25 cellular contexts compared by ENCODE assay signal in the genomic region with DNA sequence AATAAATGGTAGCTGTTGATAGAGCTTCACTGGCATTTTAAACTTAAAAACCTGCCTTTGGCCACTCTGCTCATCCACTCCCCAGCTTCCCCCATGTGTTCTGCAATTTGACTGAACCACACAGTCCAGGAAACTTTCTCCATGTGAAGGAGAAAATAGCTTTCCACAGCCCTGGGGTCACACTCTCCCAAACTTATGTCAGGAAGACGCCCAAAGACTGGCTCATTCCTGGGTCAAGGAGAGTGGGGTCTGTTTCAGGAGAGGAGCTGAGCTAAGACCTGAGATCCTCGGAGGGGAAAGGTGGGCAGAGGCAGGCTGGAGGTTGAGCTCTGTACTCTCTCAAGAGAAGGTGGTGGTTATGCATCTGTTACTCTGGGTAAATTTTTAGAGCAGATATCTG. TPM values are rescaled to one million over a fixed set of nuclear protein-coding genes. Genes with fewer than 3 reads are reported as not detected.
A peak's percentile ranks its signal among the peaks of the same experiment; 100 is the strongest.
DNase-seq lines count a peak whose midpoint lies in the region; ATAC-seq and TF ChIP-seq lines count a peak whose summit lies in the region.
"Had no signal": no experiment of that assay in that cellular context is flagged by ENCODE, and none has a peak within 500 bp of the region (broad histone marks: within the 10 kb centered on the region; RNA-seq: fewer than 3 reads in every experiment).

No MANE protein-coding gene starts in this region.

- TF ChIP-seq POLR2A in upper lobe of left lung (IDR thresholded peaks at IDR 0.05) (no peak), GM18505 (IDR thresholded peaks at IDR 0.05; ENCODE audit: borderline replicate concordance, extremely low read depth, insufficient read depth, insufficient read length) (no peak)

- H3K4me3 ChIP-seq in muscle layer of duodenum (ENCODE audit: low read depth in 1 of 2, low read length in 2 of 2) (no peak overlapping the region), upper lobe of left lung (no peak overlapping the region), neural progenitor cell (no peak overlapping the region)
- H3K4me3 ChIP-seq: BLaER1 treated with 17β-estradiol and CSF1 and Interleukin-3, amounts not matched to agents 10 nM and 100 nM; GM12878; SJSA1; smooth muscle cell; transverse colon had no signal

- no peak overlapping the region for H2AFZ ChIP-seq in neural progenitor cell (replicated peaks)

- H3F3A ChIP-seq in neural progenitor cell (ENCODE audit: low read depth) = no peaks in the 10 kb centered on the region

- H3K4me2 ChIP-seq in neural progenitor cell = no peak overlapping the region
- H3K4me2 ChIP-seq: smooth muscle cell had no signal

- no peaks in the 10 kb centered on the region for H3K9me3 ChIP-seq in T-helper 17 cell (ENCODE audit: control insufficient read depth, low read length, poor library complexity, severe bottlenecking)
- H3K9me3 ChIP-seq in muscle layer of duodenum (ENCODE audit: control insufficient read depth in 1 of 2, low read length in 2 of 2) = no peaks in the 10 kb centered on the region
- no peaks in the 10 kb centered on the region for H3K9me3 ChIP-seq in upper lobe of left lung
- no peaks in the 10 kb centered on the region for H3K9me3 ChIP-seq in neural progenitor cell (ENCODE audit: low read depth)
- H3K9me3 ChIP-seq: BLaER1 treated with 17β-estradiol and CSF1 and Interleukin-3, amounts not matched to agents 10 nM and 100 nM; SJSA1; transverse colon had no signal

- H3K9ac ChIP-seq in neural progenitor cell = no peak overlapping the region
- H3K9ac ChIP-seq: BLaER1 treated with 17β-estradiol and CSF1 and Interleukin-3, amounts not matched to agents 10 nM and 100 nM had no signal

- peaks cover 63% of the 10 kb centered on the region for H3K4me1 Mint-ChIP-seq in activated naive CD8-positive, alpha-beta T cell (ENCODE audit: low read depth)
- H3K4me1 Mint-ChIP-seq in activated naive CD8-positive, alpha-beta T cell treated with anti-CD3 and anti-CD28 coated beads, Interleukin-2, amount 50 U/mL, for 24 hours = peaks cover 35% of the 10 kb centered on the region
- H3K4me1 Mint-ChIP-seq in T-helper 17 cell (peaks cover 42% of the 10 kb centered on the region), neural progenitor cell (peaks cover 3% of the 10 kb centered on the region)

- peaks cover 4% of the 10 kb centered on the region for H3K36me3 Mint-ChIP-seq in activated naive CD8-positive, alpha-beta T cell
- peaks cover 3% of the 10 kb centered on the region for H3K36me3 Mint-ChIP-seq in activated naive CD8-positive, alpha-beta T cell treated with anti-CD3 and anti-CD28 coated beads, Interleukin-2, amount 50 U/mL, for 24 hours (ENCODE audit: low read depth)
- peaks cover 3% of the 10 kb centered on the region for H3K36me3 Mint-ChIP-seq in T-helper 17 cell (ENCODE audit: low read depth)
- peaks cover 7% of the 10 kb centered on the region for H3K36me3 Mint-ChIP-seq in neural progenitor cell

- H3K9me3 Mint-ChIP-seq in activated naive CD8-positive, alpha-beta T cell (ENCODE audit: low read depth) = no peaks in the 10 kb centered on the region
- no peaks in the 10 kb centered on the region for H3K9me3 Mint-ChIP-seq in activated naive CD8-positive, alpha-beta T cell treated with anti-CD3 and anti-CD28 coated beads, Interleukin-2, amount 50 U/mL, for 24 hours
- H3K9me3 Mint-ChIP-seq in neural progenitor cell = no peaks in the 10 kb centered on the region
- H3K9me3 Mint-ChIP-seq: activated B cell treated with CpG ODN at 0.5 μM for 24 hours; activated CD4-positive, alpha-beta memory T cell treated with anti-CD3 and anti-CD28 coated beads, Interleukin-2, amount 10 ng/mL, durations not matched to agents 7 days and 5 days; activated naive CD4-positive, alpha-beta T cell treated with anti-CD3 and anti-CD28 coated beads for 36 hours; mesothelial cell of epicardium; stimulated activated naive CD8-positive, alpha-beta T cell treated with anti-CD3 and anti-CD28 coated beads, Interleukin-15, Interleukin-2, amounts not matched to agents 100 ng/mL and 50 ng/mL, for 24 hours; T-helper 2 cell treated with Interferon-gamma antibody and Interleukin-4, amounts not matched to agents 5 μg/mL and 100 μg/mL, for 36 hours had no signal

- H3K79me2 ChIP-seq in neural progenitor cell (ENCODE audit: low read depth) = no peaks in the 10 kb centered on the region

- 83 to 94% methylated on average over 2 of the region's 2 CpGs for WGBS in upper lobe of left lung, 2 donors

- no peak overlapping the region for H3K4me3 Mint-ChIP-seq in activated naive CD8-positive, alpha-beta T cell
- no peak overlapping the region for H3K4me3 Mint-ChIP-seq in activated naive CD8-positive, alpha-beta T cell treated with anti-CD3 and anti-CD28 coated beads, Interleukin-2, amount 50 U/mL, for 24 hours
- no peak overlapping the region for H3K4me3 Mint-ChIP-seq in T-helper 17 cell
- no peak overlapping the region for H3K4me3 Mint-ChIP-seq in neural progenitor cell
- H3K4me3 Mint-ChIP-seq: activated CD4-positive, alpha-beta memory T cell treated with anti-CD3 and anti-CD28 coated beads, Interleukin-2, amount 10 ng/mL, durations not matched to agents 7 days and 5 days; activated naive CD4-positive, alpha-beta T cell treated with anti-CD3 and anti-CD28 coated beads for 36 hours; mesothelial cell of epicardium; stimulated activated naive CD8-positive, alpha-beta T cell treated with anti-CD3 and anti-CD28 coated beads, Interleukin-15, Interleukin-2, amounts not matched to agents 100 ng/mL and 50 ng/mL, for 24 hours; T-helper 2 cell treated with Interferon-gamma antibody and Interleukin-4, amounts not matched to agents 5 μg/mL and 100 μg/mL, for 36 hours had no signal

- H3K4me1 ChIP-seq in muscle layer of duodenum (ENCODE audit: control insufficient read depth in 1 of 2, insufficient read depth in 2 of 2, low read length in 2 of 2) (peaks cover 7 to 10% of the 10 kb centered on the region in 2 donors), upper lobe of left lung (peaks cover 16 to 50% (median 40%) of the 10 kb centered on the region in 4 donors), neural progenitor cell (no peaks in the 10 kb centered on the region)

- ATAC-seq in activated naive CD8-positive, alpha-beta T cell treated with anti-CD3 and anti-CD28 coated beads, Interleukin-2, amount 50 U/mL, for 24 hours = no peak
- ATAC-seq in T-helper 17 cell (no peak), upper lobe of left lung (ENCODE audit: low FRiP score in 2 of 2) (no peak), GM18505 (IDR thresholded peaks at IDR 0.05; ENCODE audit: unreplicated experiment) (no peak)
- ATAC-seq: GM12878 had no signal

- peaks cover 21% of the 10 kb centered on the region for H4K20me1 ChIP-seq in neural progenitor cell (ENCODE audit: low read depth)

- H3K36me3 ChIP-seq in muscle layer of duodenum (ENCODE audit: control insufficient read depth in 1 of 2, insufficient read depth in 2 of 2, low read length in 2 of 2) (peaks cover 4 to 8% of the 10 kb centered on the region in 2 donors), upper lobe of left lung (peaks cover 0 to 12% (median 0%) of the 10 kb centered on the region in 4 donors), neural progenitor cell (no peaks in the 10 kb centered on the region)
- H3K36me3 ChIP-seq: transverse colon had no signal

- peak overlapping the region; percentile 46 for H3K27ac Mint-ChIP-seq in activated naive CD8-positive, alpha-beta T cell
- no peak overlapping the region for H3K27ac Mint-ChIP-seq in activated naive CD8-positive, alpha-beta T cell treated with anti-CD3 and anti-CD28 coated beads, Interleukin-2, amount 50 U/mL, for 24 hours
- H3K27ac Mint-ChIP-seq in T-helper 17 cell (peak overlapping the region; percentile 96), neural progenitor cell (no peak overlapping the region)
- H3K27ac Mint-ChIP-seq: activated CD4-positive, alpha-beta memory T cell treated with anti-CD3 and anti-CD28 coated beads, Interleukin-2, amount 10 ng/mL, durations not matched to agents 7 days and 5 days; activated naive CD4-positive, alpha-beta T cell treated with anti-CD3 and anti-CD28 coated beads for 36 hours; stimulated activated naive CD8-positive, alpha-beta T cell treated with anti-CD3 and anti-CD28 coated beads, Interleukin-15, Interleukin-2, amounts not matched to agents 100 ng/mL and 50 ng/mL, for 24 hours; T-helper 2 cell treated with Interferon-gamma antibody and Interleukin-4, amounts not matched to agents 5 μg/mL and 100 μg/mL, for 36 hours had no signal

- peak overlapping the region; percentile 33 for H3K27ac ChIP-seq in muscle layer of duodenum (ENCODE audit: low read length)
- peak overlapping the region in 3 of 4 donors; percentile 21 to 73 (median 67) for H3K27ac ChIP-seq in upper lobe of left lung
- no peak overlapping the region for H3K27ac ChIP-seq in neural progenitor cell
- H3K27ac ChIP-seq: BLaER1 treated with 17β-estradiol and CSF1 and Interleukin-3, amounts not matched to agents 10 nM and 100 nM; SJSA1 had no signal

- H3K27me3 ChIP-seq in muscle layer of duodenum (ENCODE audit: low read depth, low read length) (no peaks in the 10 kb centered on the region), upper lobe of left lung (no peaks in the 10 kb centered on the region), neural progenitor cell (no peaks in the 10 kb centered on the region)
- H3K27me3 ChIP-seq: BLaER1 treated with 17β-estradiol and CSF1 and Interleukin-3, amounts not matched to agents 10 nM and 100 nM; SJSA1; transverse colon had no signal

- no peak for DNase-seq in activated naive CD8-positive, alpha-beta T cell treated with anti-CD3 and anti-CD28 coated beads, Interleukin-2, amount 50 U/mL, for 24 hours
- DNase-seq in T-helper 17 cell (no peak), upper lobe of left lung (no peak), NAMALWA (ENCODE audit: low spot score) (no peak), neural progenitor cell (ENCODE audit: low spot score) (no peak)
- DNase-seq: 8988T; activated B cell treated with CpG ODN at 0.5 μM for 24 hours; activated CD4-positive, alpha-beta memory T cell treated with anti-CD3 and anti-CD28 coated beads, Interleukin-2, amount 10 ng/mL, durations not matched to agents 7 days and 5 days; activated naive CD4-positive, alpha-beta T cell treated with anti-CD3 and anti-CD28 coated beads for 36 hours; cerebellar nuclear complex; effector CD4-positive, alpha-beta T cell; KBM-7; NCI-H1930; stimulated activated CD4-positive, alpha-beta T cell treated with anti-CD3 and anti-CD28 coated beads, Interleukin-4, amount 100 ng/mL, for 1 hour had no signal

- TF ChIP-seq CTCF in upper lobe of left lung (IDR thresholded peaks at IDR 0.05) (no peak), neural progenitor cell (IDR thresholded peaks at IDR 0.05) (no peak)

- TF ChIP-seq EP300 in upper lobe of left lung (IDR thresholded peaks at IDR 0.05) = no peak

- H3K27me3 Mint-ChIP-seq in activated naive CD8-positive, alpha-beta T cell = no peaks in the 10 kb centered on the region
- H3K27me3 Mint-ChIP-seq in activated naive CD8-positive, alpha-beta T cell treated with anti-CD3 and anti-CD28 coated beads, Interleukin-2, amount 50 U/mL, for 24 hours = no peaks in the 10 kb centered on the region
- no peaks in the 10 kb centered on the region for H3K27me3 Mint-ChIP-seq in T-helper 17 cell
- H3K27me3 Mint-ChIP-seq in neural progenitor cell (ENCODE audit: insufficient read depth, low read depth) = peaks cover 2% of the 10 kb centered on the region
- H3K27me3 Mint-ChIP-seq: activated B cell treated with CpG ODN at 0.5 μM for 24 hours; activated CD4-positive, alpha-beta memory T cell treated with anti-CD3 and anti-CD28 coated beads, Interleukin-2, amount 10 ng/mL, durations not matched to agents 7 days and 5 days; stimulated activated naive CD8-positive, alpha-beta T cell treated with anti-CD3 and anti-CD28 coated beads, Interleukin-15, Interleukin-2, amounts not matched to agents 100 ng/mL and 50 ng/mL, for 24 hours had no signal

RNA-seq across cellular contexts. Expression of gene GPI, which starts 48.7 kb away (rescaled TPM):
- total RNA-seq in T-helper 17 cell (100 to 1,000 TPM; 109 to 122 TPM), upper lobe of left lung (100 to 1,000 TPM in 4 of 6 donors, 10 to 100 TPM in 2; 90.4 to 198 (median 128) TPM), neural progenitor cell (ENCODE audit: low replicate concordance) (109 and 224 TPM in 2 replicates)

Comparison
In these comparisons a context has a peak if more than half of its experiments do, and no peak if none do; other contexts are left out.
1. H3K27ac Mint-ChIP-seq: peak in activated naive CD8-positive, alpha-beta T cell (single experiment) and T-helper 17 cell (single experiment); none in activated naive CD8-positive, alpha-beta T cell treated with anti-CD3 and anti-CD28 coated beads, Interleukin-2, amount 50 U/mL, for 24 hours (single experiment) and neural progenitor cell (single experiment).